Comparison of ENCODE assay signal across 30 cellular contexts in the genomic region with DNA sequence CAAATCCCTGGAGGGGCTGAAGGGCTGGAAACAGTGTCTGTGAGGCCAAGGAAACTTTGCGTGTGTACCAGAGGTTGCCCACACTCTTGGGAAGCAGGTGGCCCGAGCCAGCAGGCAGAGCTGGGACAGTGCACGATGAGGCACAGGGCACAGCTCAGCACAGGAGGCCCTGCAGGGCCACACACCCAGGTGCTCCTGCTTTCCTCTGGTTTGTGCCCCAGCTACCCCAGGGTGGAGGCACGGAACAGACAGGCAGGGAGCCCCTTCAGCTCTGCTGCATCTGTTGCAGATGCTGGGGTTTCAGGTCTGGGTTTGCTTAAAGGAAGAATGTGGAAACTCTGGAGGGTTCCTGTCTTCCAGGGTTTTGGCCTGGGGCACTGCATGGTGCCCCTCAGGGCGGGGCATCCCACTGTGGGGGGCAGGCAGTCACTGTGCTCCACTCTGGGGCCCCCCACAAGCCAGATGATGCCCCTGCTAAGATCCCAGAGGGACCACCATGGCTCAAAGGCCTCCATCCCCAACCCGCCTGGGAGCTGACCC. TPM values are rescaled to one million over a fixed set of nuclear protein-coding genes. Genes with fewer than 3 reads are reported as not detected.
DNase-seq lines count a peak whose midpoint lies in the region; ATAC-seq, FAIRE-seq and TF ChIP-seq lines count a peak whose summit lies in the region.
"Had no signal": no experiment of that assay in that cellular context is flagged by ENCODE, and none has a peak within 500 bp of the region (broad histone marks: within the 10 kb centered on the region; RNA-seq: fewer than 3 reads in every experiment).

No MANE protein-coding gene starts in this region.

- peak; percentile 29 for DNase-seq in SK-N-SH
- DNase-seq in GM12891 (ENCODE audit: insufficient read length, low spot score) = peak; percentile 16
- peak; percentile 64 for DNase-seq in RWPE2 (ENCODE audit: low spot score)
- peak; percentile 83 for DNase-seq in osteoblast (ENCODE audit: insufficient read length, low spot score, missing footprints)
- DNase-seq in activated T-cell treated with anti-CD3 and anti-CD28 coated beads, Interleukin-2, amount 50 U/mL, for 72 hours = no peak
- DNase-seq in HTR-8/SVneo (ENCODE audit: insufficient read length, low spot score) = no peak
- DNase-seq: ACHN; BE2C; Calu3; DMS79 treated with DMSO at 0.1 percent for 48 hours; GF-D8; GM23248; H9; HFFc6; IMR-90; KG1; MM.1S; NCI-H2029; NCI-H446; NCI-H524 treated with DMSO at 0.1 percent for 48 hours; NCI-H82; NK-92 treated with Interleukin-12 subunit alpha and Interleukin-12 subunit beta, amount 100 ng/mL, for 24 hours; PC-3; RPMI8226; SIG-M5 had no signal

- peaks cover 10% of the 10 kb centered on the region for H3K27me3 Mint-ChIP-seq in activated T-cell treated with anti-CD3 and anti-CD28 coated beads, Interleukin-2, amount 50 U/mL, for 72 hours (ENCODE audit: low read depth)

- H3K36me3 Mint-ChIP-seq in activated T-cell treated with anti-CD3 and anti-CD28 coated beads, Interleukin-2, amount 50 U/mL, for 72 hours (ENCODE audit: insufficient read depth in 2 of 2) = no peaks in the 10 kb centered on the region

- WGBS in SK-N-SH (ENCODE audit: low lambda C conversion rate) = 57% methylated on average over 5 of the region's 6 CpGs

- H3K9ac ChIP-seq in SK-N-SH = no peak overlapping the region
- H3K9ac ChIP-seq: GM23248 had no signal

- TF ChIP-seq POLR2A in GM12891 (IDR thresholded peaks at IDR 0.05; ENCODE audit: low read depth, low read length) = no peak

- no peaks in the 10 kb centered on the region for H3K9me3 Mint-ChIP-seq in activated T-cell treated with anti-CD3 and anti-CD28 coated beads, Interleukin-2, amount 50 U/mL, for 72 hours
- H3K9me3 Mint-ChIP-seq: H9, HFFc6 had no signal

- H3K4me2 ChIP-seq in SK-N-SH (no peak overlapping the region), osteoblast (ENCODE audit: insufficient read depth, low read length) (no peak overlapping the region)

- no peaks in the 10 kb centered on the region for H3K9me2 ChIP-seq in SK-N-SH

- no peak overlapping the region for H3K4me3 ChIP-seq in SK-N-SH (ENCODE audit: low read depth in 2 of 2, low read length in 1 of 2)
- H3K4me3 ChIP-seq in RWPE2 (ENCODE audit: severe bottlenecking) = no peak overlapping the region
- no peak overlapping the region for H3K4me3 ChIP-seq in osteoblast (ENCODE audit: insufficient read depth, low read length)
- H3K4me3 ChIP-seq: GM23248, SK-N-MC had no signal

- no peaks in the 10 kb centered on the region for H3K4me1 Mint-ChIP-seq in activated T-cell treated with anti-CD3 and anti-CD28 coated beads, Interleukin-2, amount 50 U/mL, for 72 hours (ENCODE audit: low read depth)

- ATAC-seq in SK-N-SH treated with all-trans-retinoic acid at 6 μM for 48 hours (no peak), RWPE2 (ENCODE audit: low read depth) (0 out of 3 replicates have a peak, but pooled peaks have one; percentile 11), HG02973 (IDR thresholded peaks at IDR 0.05; ENCODE audit: unreplicated experiment) (no peak)
- no peak for ATAC-seq in activated T-cell treated with anti-CD3 and anti-CD28 coated beads, Interleukin-2, amount 50 U/mL, for 72 hours (replicated peaks in 1 of 2)
- ATAC-seq: PC-3 had no signal

- no peak for TF ChIP-seq RAD21 in SK-N-SH (IDR thresholded peaks at IDR 0.05; ENCODE audit: low read length)

- TF ChIP-seq EP300 in SK-N-SH (IDR thresholded peaks at IDR 0.05; ENCODE audit: borderline replicate concordance in 1 of 2, low read depth in 1 of 2, low read length in 1 of 2) = no peak

- no peak overlapping the region for H3K27ac Mint-ChIP-seq in activated T-cell treated with anti-CD3 and anti-CD28 coated beads, Interleukin-2, amount 50 U/mL, for 72 hours
- H3K27ac Mint-ChIP-seq: HFFc6 had no signal

- H3K27ac ChIP-seq in SK-N-SH (ENCODE audit: low read depth in 2 of 2, low read length in 1 of 2) (no peak overlapping the region), RWPE2 (ENCODE audit: poor library complexity, severe bottlenecking) (no peak overlapping the region), osteoblast (ENCODE audit: low read depth, low read length) (no peak overlapping the region)
- H3K27ac ChIP-seq: 22Rv1, GM23248, SK-N-MC had no signal

- H4K20me1 ChIP-seq in SK-N-SH (ENCODE audit: insufficient read depth) = no peaks in the 10 kb centered on the region
- H4K20me1 ChIP-seq in osteoblast (ENCODE audit: insufficient read depth, low read length) = no peaks in the 10 kb centered on the region

- H3K4me1 ChIP-seq in SK-N-SH (ENCODE audit: control insufficient read depth in 1 of 2, insufficient read depth in 2 of 2, low read depth in 1 of 2, low read length in 1 of 2) (peaks cover 0 to 81% of the 10 kb centered on the region in 2 experiments; a peak in 2 of 4 replicates), RWPE2 (ENCODE audit: insufficient read depth, poor library complexity, severe bottlenecking) (no peaks in the 10 kb centered on the region), osteoblast (ENCODE audit: insufficient read depth, low read length) (no peaks in the 10 kb centered on the region)

- TF ChIP-seq CTCF in SK-N-SH (IDR thresholded peaks at IDR 0.05) = no peak
- TF ChIP-seq CTCF in RWPE2 (IDR thresholded peaks at IDR 0.05; ENCODE audit: poor library complexity, severe bottlenecking) = no peak
- TF ChIP-seq CTCF in osteoblast (IDR thresholded peaks at IDR 0.05; ENCODE audit: extremely low read depth, low read depth, low read length) = no peak

- H3K36me3 ChIP-seq in SK-N-SH (replicated peaks in 1 of 2; ENCODE audit: control insufficient read depth in 1 of 2, insufficient read depth in 2 of 2, low read length in 1 of 2) (no peaks in the 10 kb centered on the region), RWPE2 (ENCODE audit: low read depth) (no peaks in the 10 kb centered on the region), osteoblast (ENCODE audit: insufficient read depth, low read length) (no peaks in the 10 kb centered on the region)
- H3K36me3 ChIP-seq: BE2C had no signal

- no peak for FAIRE-seq in GM12891 (lab: Jason Lieb, UNC)
- FAIRE-seq in HTR-8/SVneo (lab: Jason Lieb, UNC) = no peak
- FAIRE-seq: GM18507 had no signal

- CTCF ChIA-PET in SK-N-SH (lab: Yijun Ruan, JAX) = interaction anchor here (1.3 to 2.4 kb wide), 2 partner anchors 32 to 41 kb away, joined by 3 to 8 read pairs; no protein-coding TSS in a partner anchor

- POLR2A ChIA-PET in SK-N-SH (lab: Yijun Ruan, JAX) = interaction anchor here (0.6 kb wide), 1 partner anchor 317 kb away, joined by 3 read pairs; no protein-coding TSS in a partner anchor

- no peaks in the 10 kb centered on the region for H3K27me3 ChIP-seq in SK-N-SH (ENCODE audit: insufficient read depth)
- peaks cover 29% of the 10 kb centered on the region for H3K27me3 ChIP-seq in RWPE2 (ENCODE audit: insufficient read depth, poor library complexity, severe bottlenecking)
- no peaks in the 10 kb centered on the region for H3K27me3 ChIP-seq in osteoblast (ENCODE audit: insufficient read depth, low read length)
- H3K27me3 ChIP-seq: BE2C had no signal

- no peaks in the 10 kb centered on the region for H3F3A ChIP-seq in SK-N-SH (replicated peaks; ENCODE audit: insufficient read depth)

- no peak overlapping the region for H3K4me3 Mint-ChIP-seq in activated T-cell treated with anti-CD3 and anti-CD28 coated beads, Interleukin-2, amount 50 U/mL, for 72 hours
- H3K4me3 Mint-ChIP-seq: H9, HFFc6 had no signal

- H3K79me2 ChIP-seq in SK-N-SH (ENCODE audit: insufficient read depth) (no peaks in the 10 kb centered on the region), osteoblast (ENCODE audit: insufficient read depth, low read length) (no peaks in the 10 kb centered on the region)

- H2AFZ ChIP-seq in SK-N-SH (ENCODE audit: low read depth) (no peak overlapping the region), osteoblast (ENCODE audit: low read length) (no peak overlapping the region)
- H2AFZ ChIP-seq: GM23248 had no signal

- H3K9me3 ChIP-seq in SK-N-SH (no peaks in the 10 kb centered on the region), RWPE2 (ENCODE audit: severe bottlenecking) (no peaks in the 10 kb centered on the region), osteoblast (ENCODE audit: low read depth, low read length) (no peaks in the 10 kb centered on the region)
- H3K9me3 ChIP-seq: BE2C had no signal

TF ChIP-seq in SK-N-SH, 30 proteins besides CTCF, POLR2A, EP300 and RAD21 (continues in another document):
- TF ChIP-seq TCF12 (IDR thresholded peaks at IDR 0.05) (no peak), GATA2 (CRISPR knock-in tag; IDR thresholded peaks at IDR 0.05) (no peak)

TF ChIP-seq in SK-N-SH treated with all-trans-retinoic acid at 6 μM for 48 hours, 23 proteins besides CTCF, POLR2A, EP300 and RAD21:
- TF ChIP-seq ZFP30 (CRISPR knock-in tag; IDR thresholded peaks at IDR 0.05) = no peak

TF ChIP-seq in GM12891, 5 proteins besides CTCF, POLR2A, EP300 and RAD21:
- no peak for TF ChIP-seq POU2F2 (IDR thresholded peaks at IDR 0.05; ENCODE audit: low read depth, low read length)
- TF ChIP-seq TAF1 (IDR thresholded peaks at IDR 0.05; ENCODE audit: low read depth, low read length) = no peak

RNA-seq across cellular contexts. Expression of a gene that starts 8.6 kb away (rescaled TPM):
- polyA plus RNA-seq in SK-N-SH (2012; rRNA removed) = 1.1 and 1.7 TPM in 2 replicates
- polyA plus RNA-seq in SK-N-SH (2012; cell fraction: cytosol; rRNA removed) = 1.5 and 1.8 TPM in 2 replicates
- 1.7 and 2.9 TPM in 2 replicates for polyA plus RNA-seq in SK-N-SH (2012; cell fraction: nucleus; rRNA removed)
- polyA plus RNA-seq in GM12891 (2012; ENCODE audit: low read depth, missing spikeins) = not detected
- total RNA-seq in osteoblast = not detected in 2 replicates
- total RNA-seq in activated T-cell treated with anti-CD3 and anti-CD28 coated beads, Interleukin-2, amount 50 U/mL, for 72 hours = under 1 TPM in 1 of 2 donors, not detected in 1; 0.46 TPM
- total RNA-seq: Calu3, GM23248, HFFc6, IMR-90, PC-3 had no signal
- polyA plus RNA-seq: GM23248, IMR-90 had no signal

RNA-seq across cellular contexts. Expression of a gene that starts 16.4 kb away (rescaled TPM):
- 0.05 TPM in 1 of 2 replicates, not detected in the other for polyA plus RNA-seq in SK-N-SH (2012; rRNA removed)
- polyA plus RNA-seq in SK-N-SH (2012; cell fraction: cytosol; rRNA removed) = 0.01 TPM in 1 of 2 replicates, not detected in the other
- polyA plus RNA-seq in SK-N-SH (2012; cell fraction: nucleus; rRNA removed) = 0.04 and 0.06 TPM in 2 replicates
- not detected for polyA plus RNA-seq in GM12891 (2012; ENCODE audit: low read depth, missing spikeins)
- total RNA-seq in osteoblast = not detected in 2 replicates
- total RNA-seq in activated T-cell treated with anti-CD3 and anti-CD28 coated beads, Interleukin-2, amount 50 U/mL, for 72 hours = not detected
- total RNA-seq: Calu3, GM23248, H9, HFFc6, IMR-90, PC-3 had no signal
- polyA plus RNA-seq: GM23248, IMR-90 had no signal

Comparison
In these comparisons a context has a peak if more than half of its experiments do, and no peak if none do; other contexts are left out.
1. DNase-seq: peak in SK-N-SH (single experiment), GM12891 (single experiment), RWPE2 (single experiment) and osteoblast (single experiment); none in activated T-cell treated with anti-CD3 and anti-CD28 coated beads, Interleukin-2, amount 50 U/mL, for 72 hours (0 of 2) and HTR-8/SVneo (single experiment).